17 cellular contexts compared by ENCODE assay signal in the genomic region with DNA sequence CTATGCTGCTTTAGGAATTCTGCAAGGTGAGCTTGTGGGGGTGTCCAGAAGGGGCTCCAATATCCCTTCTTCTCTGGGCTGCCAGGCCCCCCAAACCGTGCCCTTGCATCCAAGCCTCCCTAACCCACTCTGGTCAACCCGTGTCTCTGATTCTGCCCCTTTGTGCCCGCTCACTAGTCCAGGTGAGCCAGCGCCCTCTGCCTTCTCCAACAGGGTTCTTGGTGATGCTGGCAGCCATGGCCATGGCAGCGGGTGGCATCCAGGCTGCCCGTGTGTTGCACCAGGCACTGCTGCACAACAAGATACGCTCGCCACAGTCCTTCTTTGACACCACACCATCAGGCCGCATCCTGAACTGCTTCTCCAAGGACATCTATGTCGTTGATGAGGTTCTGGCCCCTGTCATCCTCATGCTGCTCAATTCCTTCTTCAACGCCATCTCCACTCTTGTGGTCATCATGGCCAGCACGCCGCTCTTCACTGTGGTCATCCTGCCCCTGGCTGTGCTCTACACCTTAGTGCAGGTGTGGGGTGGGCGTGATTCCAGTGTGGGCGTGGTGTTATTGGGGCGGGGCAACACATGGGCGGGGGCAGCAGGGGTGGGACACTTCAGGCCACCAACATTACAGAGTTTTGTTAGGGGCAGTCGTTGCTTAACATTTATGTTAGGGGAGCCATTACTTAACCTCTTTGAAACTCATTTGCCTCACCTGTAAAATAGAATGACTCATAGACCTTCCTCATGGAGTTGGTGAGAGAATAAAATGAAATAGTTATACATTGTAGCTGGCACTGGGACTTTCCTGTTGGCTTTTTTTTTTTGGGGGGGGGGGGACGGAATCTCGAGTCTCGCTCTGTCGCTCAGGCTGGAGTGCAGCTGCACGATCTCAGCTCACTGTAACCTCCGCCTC. TPM values are rescaled to one million over a fixed set of nuclear protein-coding genes. Genes with fewer than 3 reads are reported as not detected.
"Had no signal": no experiment of that assay in that cellular context is flagged by ENCODE, and none has a peak within 500 bp of the region (broad histone marks: within the 10 kb centered on the region; RNA-seq: fewer than 3 reads in every experiment).

No MANE protein-coding gene starts in this region.

- H3K4me3 ChIP-seq: adrenal gland, dorsolateral prefrontal cortex, esophagus squamous epithelium, left ventricle myocardium inferior, thyroid gland had no signal

- H3K4me3 Mint-ChIP-seq: activated naive CD4-positive, alpha-beta T cell treated with anti-CD3 and anti-CD28 coated beads, Interleukin-2, amount 10 ng/mL, durations not matched to agents 7 days and 5 days; activated T-helper 17 cell treated with anti-CD3 and anti-CD28 coated beads, Interleukin-2, amount 50 U/mL, for 72 hours; stimulated activated effector memory CD8-positive, alpha-beta T cell treated with anti-CD3 and anti-CD28 coated beads, Interleukin-12 subunit alpha, Interleukin-12 subunit beta, amount 100 ng/mL, for 72 hours; T-helper 17 cell had no signal

- DNase-seq: activated CD4-positive, alpha-beta T cell treated with anti-CD3 and anti-CD28 coated beads, Interleukin-2, amount 50 U/mL, for 1 hour; activated naive CD4-positive, alpha-beta T cell treated with anti-CD3 and anti-CD28 coated beads, Interleukin-2, amount 10 ng/mL, durations not matched to agents 7 days and 5 days; activated T-cell treated with anti-CD3 and anti-CD28 coated beads for 4 hours; esophagus squamous epithelium; foreskin fibroblast; left ventricle myocardium inferior; right cardiac atrium; T-helper 17 cell; thyroid gland had no signal

- H3K27ac ChIP-seq: adrenal gland, esophagus squamous epithelium, left ventricle myocardium inferior, thyroid gland had no signal

- H3K27me3 ChIP-seq: adrenal gland, dorsolateral prefrontal cortex, esophagus squamous epithelium, thyroid gland had no signal

- H3K4me1 ChIP-seq: thyroid gland had no signal

- FAIRE-seq: islet of Langerhans, TTC549 had no signal

- H3K27ac Mint-ChIP-seq: activated naive CD4-positive, alpha-beta T cell treated with anti-CD3 and anti-CD28 coated beads, Interleukin-2, amount 10 ng/mL, durations not matched to agents 7 days and 5 days; activated T-helper 17 cell treated with anti-CD3 and anti-CD28 coated beads, Interleukin-2, amount 50 U/mL, for 72 hours; progenitor cell of endocrine pancreas; stimulated activated effector memory CD8-positive, alpha-beta T cell treated with anti-CD3 and anti-CD28 coated beads, Interleukin-12 subunit alpha, Interleukin-12 subunit beta, amount 100 ng/mL, for 72 hours; T-helper 17 cell had no signal

- ATAC-seq: activated T-helper 17 cell treated with anti-CD3 and anti-CD28 coated beads, Interleukin-2, amount 50 U/mL, for 72 hours; right cardiac atrium; stimulated activated effector memory CD8-positive, alpha-beta T cell treated with anti-CD3 and anti-CD28 coated beads, Interleukin-12 subunit alpha, Interleukin-12 subunit beta, amount 100 ng/mL, for 72 hours; T-helper 17 cell had no signal

- H3K36me3 Mint-ChIP-seq: activated naive CD4-positive, alpha-beta T cell treated with anti-CD3 and anti-CD28 coated beads, Interleukin-2, amount 10 ng/mL, durations not matched to agents 7 days and 5 days; stimulated activated effector memory CD8-positive, alpha-beta T cell treated with anti-CD3 and anti-CD28 coated beads, Interleukin-12 subunit alpha, Interleukin-12 subunit beta, amount 100 ng/mL, for 72 hours had no signal

- H3K36me3 ChIP-seq: esophagus squamous epithelium, left ventricle myocardium inferior, thyroid gland had no signal

- H3K9me3 Mint-ChIP-seq: activated naive CD4-positive, alpha-beta T cell treated with anti-CD3 and anti-CD28 coated beads, Interleukin-2, amount 10 ng/mL, durations not matched to agents 7 days and 5 days; activated T-helper 17 cell treated with anti-CD3 and anti-CD28 coated beads, Interleukin-2, amount 50 U/mL, for 72 hours; stimulated activated effector memory CD8-positive, alpha-beta T cell treated with anti-CD3 and anti-CD28 coated beads, Interleukin-12 subunit alpha, Interleukin-12 subunit beta, amount 100 ng/mL, for 72 hours had no signal

- H3K9me3 ChIP-seq: adrenal gland, esophagus squamous epithelium, left ventricle myocardium inferior, thyroid gland had no signal

RNA-seq across cellular contexts. Expression of gene ABCC3, which starts 41.6 kb away (rescaled TPM):
- total RNA-seq: activated CD8-positive, alpha-beta memory T cell treated with anti-CD3 and anti-CD28 coated beads for 36 hours had no signal
